Comparison of ENCODE assay signal across 10 cellular contexts in genomic region chr13:33353210-33353609, GRCh38.
DNase-seq lines count a peak whose midpoint lies in the region; ATAC-seq and TF ChIP-seq lines count a peak whose summit lies in the region.
"Had no signal": no experiment of that assay in that cellular context is flagged by ENCODE, and none has a peak within 500 bp of the region (broad histone marks: within the 10 kb centered on the region; RNA-seq: fewer than 3 reads in every experiment).

No MANE protein-coding gene starts in this region.

- whole genome bisulfite sequencing in prostate gland = 76% methylated on average over 4 of the region's 4 CpGs

- no peaks in the 10 kb centered on the region for H3K9me3 ChIP-seq in prostate gland
- H3K9me3 ChIP-seq in Caco-2 = no peaks in the 10 kb centered on the region
- H3K9me3 ChIP-seq: neutrophil, thoracic aorta had no signal

- intact Hi-C loops in prostate gland (cut with DNase I) (no loop called here), Caco-2 (cut with micrococcal nuclease; ENCODE audit: unreplicated experiment) (no loop called here)

- TF ChIP-seq POLR2A in prostate gland (IDR thresholded peaks at IDR 0.05) = no peak

- peaks cover 34% of the 10 kb centered on the region for H3K27me3 Mint-ChIP-seq in stimulated activated memory B cell treated with anti-CD40 and anti-IgM and Interleukin-4, amounts not matched to agents 10 μg/mL and 1 μg/mL and 100 μg/mL, for 72 hours
- H3K27me3 Mint-ChIP-seq in Caco-2 (ENCODE audit: insufficient read depth, unreplicated experiment) = peaks cover 10% of the 10 kb centered on the region

- H3K27me3 ChIP-seq in prostate gland (replicated peaks; ENCODE audit: insufficient read depth) (no peaks in the 10 kb centered on the region), Caco-2 (replicated peaks; ENCODE audit: control insufficient read depth, insufficient read depth, low read length) (peaks cover 3% of the 10 kb centered on the region; the same call in 1 of the 2 replicates)

- H3K27ac Mint-ChIP-seq in stimulated activated memory B cell treated with anti-CD40 and anti-IgM and Interleukin-4, amounts not matched to agents 10 μg/mL and 1 μg/mL and 100 μg/mL, for 72 hours = peak overlapping the region; percentile 17
- no peak overlapping the region for H3K27ac Mint-ChIP-seq in Caco-2 (ENCODE audit: unreplicated experiment)

- BruUV-seq in Caco-2 (replicated peaks; lab: Mats Ljungman, UMichigan) = no TSS peak

- POLR2A ChIA-PET in Caco-2 (lab: Charles Lee) = no interaction called here

- H3K36me3 ChIP-seq in prostate gland = no peaks in the 10 kb centered on the region
- H3K36me3 ChIP-seq in Caco-2 (ENCODE audit: control insufficient read depth, insufficient read depth, low read length) = no peaks in the 10 kb centered on the region
- H3K36me3 ChIP-seq: neutrophil, thoracic aorta had no signal

- DNase-seq in fibroblast of pulmonary artery (ENCODE audit: low read depth) = peak; percentile 17
- no peak for DNase-seq in NCI-H226
- no peak for DNase-seq in prostate gland (ENCODE audit: low spot score)
- DNase-seq in effector CD4-positive, alpha-beta T cell = no peak
- DNase-seq in Caco-2 = no peak

- no peaks in the 10 kb centered on the region for H3K4me1 ChIP-seq in prostate gland (replicated peaks)
- H3K4me1 ChIP-seq in Caco-2 = 0 out of 2 replicates have a peak, but pooled peaks cover 4% of the 10 kb centered on the region

- no peaks in the 10 kb centered on the region for H3K36me3 Mint-ChIP-seq in stimulated activated memory B cell treated with anti-CD40 and anti-IgM and Interleukin-4, amounts not matched to agents 10 μg/mL and 1 μg/mL and 100 μg/mL, for 72 hours
- no peaks in the 10 kb centered on the region for H3K36me3 Mint-ChIP-seq in Caco-2 (ENCODE audit: insufficient read depth, unreplicated experiment)

- H3K4me1 Mint-ChIP-seq in stimulated activated memory B cell treated with anti-CD40 and anti-IgM and Interleukin-4, amounts not matched to agents 10 μg/mL and 1 μg/mL and 100 μg/mL, for 72 hours = peaks cover 26% of the 10 kb centered on the region
- peaks cover 6% of the 10 kb centered on the region for H3K4me1 Mint-ChIP-seq in Caco-2 (ENCODE audit: low read depth, unreplicated experiment)

- CTCF ChIA-PET in Caco-2 (lab: Charles Lee) = no interaction called here

- H3K4me3 ChIP-seq in fibroblast of pulmonary artery (replicated peaks; ENCODE audit: low read depth, low read length) (no peak overlapping the region), prostate gland (no peak overlapping the region), Caco-2 (ENCODE audit: low read depth, low read length) (no peak overlapping the region)
- H3K4me3 ChIP-seq: thoracic aorta had no signal

- H3K4me3 Mint-ChIP-seq in stimulated activated memory B cell treated with anti-CD40 and anti-IgM and Interleukin-4, amounts not matched to agents 10 μg/mL and 1 μg/mL and 100 μg/mL, for 72 hours = no peak overlapping the region
- no peak overlapping the region for H3K4me3 Mint-ChIP-seq in Caco-2 (ENCODE audit: unreplicated experiment)

- ATAC-seq in GM19395 (IDR thresholded peaks at IDR 0.05; ENCODE audit: unreplicated experiment) = peak; percentile 71
- peak; percentile 68 for ATAC-seq in HG03520 (IDR thresholded peaks at IDR 0.05; ENCODE audit: unreplicated experiment)
- peak; percentile 80 for ATAC-seq in stimulated activated memory B cell treated with anti-CD40 and anti-IgM and Interleukin-4, amounts not matched to agents 10 μg/mL and 1 μg/mL and 100 μg/mL, for 72 hours

- no peak overlapping the region for H3K27ac ChIP-seq in prostate gland
- H3K27ac ChIP-seq: neutrophil had no signal

- H3K9me3 Mint-ChIP-seq in stimulated activated memory B cell treated with anti-CD40 and anti-IgM and Interleukin-4, amounts not matched to agents 10 μg/mL and 1 μg/mL and 100 μg/mL, for 72 hours = no peaks in the 10 kb centered on the region
- H3K9me3 Mint-ChIP-seq in Caco-2 (ENCODE audit: unreplicated experiment) = no peaks in the 10 kb centered on the region

- TF ChIP-seq CTCF in fibroblast of pulmonary artery (IDR thresholded peaks at IDR 0.05; ENCODE audit: low read length, missing control alignments) = no peak
- TF ChIP-seq CTCF in prostate gland (IDR thresholded peaks at IDR 0.05) = no peak
- no peak for TF ChIP-seq CTCF in Caco-2 (IDR thresholded peaks at IDR 0.05; ENCODE audit: insufficient read depth in 1 of 2, low read depth in 1 of 2, low read length in 1 of 2, severe bottlenecking in 1 of 2, unreplicated experiment in 1 of 2)
